15 cellular contexts compared by ENCODE assay signal in the genomic region with DNA sequence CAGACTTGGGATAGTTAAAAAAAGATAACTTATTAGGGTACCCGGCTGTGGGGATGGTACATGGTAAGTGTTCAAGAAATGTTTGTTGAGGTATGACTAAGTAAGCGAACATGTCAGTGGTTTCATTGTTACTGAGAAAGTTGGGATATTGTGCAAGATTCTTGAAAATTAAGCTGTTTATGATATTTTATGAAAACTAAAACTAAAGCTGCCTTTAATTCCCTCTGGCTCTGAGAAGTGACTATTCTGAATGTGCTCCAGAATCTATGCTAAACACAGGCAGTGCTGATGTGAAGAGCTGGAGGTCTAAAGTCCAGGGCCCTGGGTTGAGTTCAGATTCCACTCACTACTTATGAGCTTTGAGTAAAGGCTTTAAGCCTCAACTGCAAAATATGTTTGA.
A peak's percentile ranks its signal among the peaks of the same experiment; 100 is the strongest.
DNase-seq lines count a peak whose midpoint lies in the region; ATAC-seq and TF ChIP-seq lines count a peak whose summit lies in the region.
"Had no signal": no experiment of that assay in that cellular context is flagged by ENCODE, and none has a peak within 500 bp of the region (broad histone marks: within the 10 kb centered on the region; RNA-seq: fewer than 3 reads in every experiment).

No MANE protein-coding gene starts in this region.

- no peaks in the 10 kb centered on the region for H3K9me3 ChIP-seq in Caco-2
- H3K9me3 ChIP-seq: adrenal gland; BLaER1 treated with 17β-estradiol and CSF1 and Interleukin-3, amounts not matched to agents 10 nM and 100 nM; SJCRH30 had no signal

- ATAC-seq in left colon (peak; percentile 81), GM21367 (IDR thresholded peaks at IDR 0.05; ENCODE audit: unreplicated experiment) (no peak), GM18517 (IDR thresholded peaks at IDR 0.05; ENCODE audit: unreplicated experiment) (no peak)

- CTCF ChIA-PET in AG04449 (lab: Yijun Ruan, JAX) (interaction anchor here (0.8 to 1.2 kb wide), 2 partner anchors 18 to 210 kb away, joined by 3 read pairs; no protein-coding TSS in a partner anchor), Caco-2 (lab: Charles Lee) (interaction anchor here (1.2 kb wide), 1 partner anchor 20 kb away, joined by 3 read pairs; no protein-coding TSS in a partner anchor)

- H3K9me3 Mint-ChIP-seq in Caco-2 (ENCODE audit: unreplicated experiment) = peaks cover 6% of the 10 kb centered on the region

- no peaks in the 10 kb centered on the region for H3K27me3 Mint-ChIP-seq in Caco-2 (ENCODE audit: insufficient read depth, unreplicated experiment)

- peaks cover 6% of the 10 kb centered on the region for H3K36me3 Mint-ChIP-seq in Caco-2 (ENCODE audit: insufficient read depth, unreplicated experiment)

- no peaks in the 10 kb centered on the region for H3K4me1 ChIP-seq in Caco-2
- H3K4me1 ChIP-seq: adrenal gland had no signal

- POLR2A ChIA-PET in AG04449 (lab: Yijun Ruan, JAX) = no interaction called here
- POLR2A ChIA-PET in Caco-2 (lab: Charles Lee) = no interaction called here

- no TSS peak for BruUV-seq in Caco-2 (replicated peaks; lab: Mats Ljungman, UMichigan)

- H3K4me3 ChIP-seq in AG04449 (ENCODE audit: low read depth, low read length) = no peak overlapping the region
- H3K4me3 ChIP-seq in cardiac fibroblast (replicated peaks in 1 of 2; ENCODE audit: low read depth in 2 of 2, low read length in 2 of 2) = no peak overlapping the region
- H3K4me3 ChIP-seq in Caco-2 (ENCODE audit: low read depth, low read length) = no peak overlapping the region
- H3K4me3 ChIP-seq: adrenal gland; BLaER1 treated with 17β-estradiol and CSF1 and Interleukin-3, amounts not matched to agents 10 nM and 100 nM; SJCRH30 had no signal

- no peaks in the 10 kb centered on the region for H3K36me3 ChIP-seq in Caco-2 (ENCODE audit: control insufficient read depth, insufficient read depth, low read length)
- H3K36me3 ChIP-seq: adrenal gland, SJCRH30, WERI-Rb-1 had no signal

- H3K27me3 ChIP-seq in Caco-2 (replicated peaks; ENCODE audit: control insufficient read depth, insufficient read depth, low read length) = no peaks in the 10 kb centered on the region; the same call in 1 of the 2 replicates
- H3K27me3 ChIP-seq: adrenal gland; BLaER1 treated with 17β-estradiol and CSF1 and Interleukin-3, amounts not matched to agents 10 nM and 100 nM; SJCRH30 had no signal

- DNase-seq in AG04449 (ENCODE audit: low read depth, low spot score) = peak; percentile 59
- DNase-seq in HT1080 (ENCODE audit: low read depth) = peak; percentile 65
- peak; percentile 76 to 87 for DNase-seq in cardiac fibroblast (ENCODE audit: low read depth in 2 of 2)
- DNase-seq in left colon = no peak
- no peak for DNase-seq in mucosa of gallbladder (ENCODE audit: low spot score)
- DNase-seq in Caco-2 = no peak
- DNase-seq: activated T-cell treated with anti-CD3 and anti-CD28 coated beads for 4 hours, adrenal gland, NCI-H1436 treated with DMSO at 0.1 percent for 48 hours, NCI-H748 treated with DMSO at 0.1 percent for 48 hours, SJCRH30, WERI-Rb-1 had no signal

- peaks cover 11% of the 10 kb centered on the region for H3K4me1 Mint-ChIP-seq in Caco-2 (ENCODE audit: low read depth, unreplicated experiment)

- H3K4me3 Mint-ChIP-seq in Caco-2 (ENCODE audit: unreplicated experiment) = no peak overlapping the region

- TF ChIP-seq CTCF in AG04449 (IDR thresholded peaks at IDR 0.05; ENCODE audit: insufficient read depth, low read length, missing control alignments) = no peak
- TF ChIP-seq CTCF in cardiac fibroblast (IDR thresholded peaks at IDR 0.05; ENCODE audit: low read depth, low read length) = no peak
- no peak for TF ChIP-seq CTCF in Caco-2 (IDR thresholded peaks at IDR 0.05; ENCODE audit: insufficient read depth in 1 of 2, low read depth in 1 of 2, low read length in 1 of 2, severe bottlenecking in 1 of 2, unreplicated experiment in 1 of 2)

- intact Hi-C loops in left colon (cut with DNase I, micrococcal nuclease) (no loop called here), Caco-2 (cut with micrococcal nuclease; ENCODE audit: unreplicated experiment) (no loop called here)

- no peak overlapping the region for H3K27ac Mint-ChIP-seq in Caco-2 (ENCODE audit: unreplicated experiment)

Comparison
In these comparisons a context has a peak if more than half of its experiments do, and no peak if none do; other contexts are left out.
1. DNase-seq: peak in AG04449 (single experiment), HT1080 (single experiment) and cardiac fibroblast (2 of 2); none in left colon (0 of 2), mucosa of gallbladder (single experiment) and Caco-2 (0 of 2).